Comparison of ENCODE assay signal across 11 cellular contexts in the genomic region with DNA sequence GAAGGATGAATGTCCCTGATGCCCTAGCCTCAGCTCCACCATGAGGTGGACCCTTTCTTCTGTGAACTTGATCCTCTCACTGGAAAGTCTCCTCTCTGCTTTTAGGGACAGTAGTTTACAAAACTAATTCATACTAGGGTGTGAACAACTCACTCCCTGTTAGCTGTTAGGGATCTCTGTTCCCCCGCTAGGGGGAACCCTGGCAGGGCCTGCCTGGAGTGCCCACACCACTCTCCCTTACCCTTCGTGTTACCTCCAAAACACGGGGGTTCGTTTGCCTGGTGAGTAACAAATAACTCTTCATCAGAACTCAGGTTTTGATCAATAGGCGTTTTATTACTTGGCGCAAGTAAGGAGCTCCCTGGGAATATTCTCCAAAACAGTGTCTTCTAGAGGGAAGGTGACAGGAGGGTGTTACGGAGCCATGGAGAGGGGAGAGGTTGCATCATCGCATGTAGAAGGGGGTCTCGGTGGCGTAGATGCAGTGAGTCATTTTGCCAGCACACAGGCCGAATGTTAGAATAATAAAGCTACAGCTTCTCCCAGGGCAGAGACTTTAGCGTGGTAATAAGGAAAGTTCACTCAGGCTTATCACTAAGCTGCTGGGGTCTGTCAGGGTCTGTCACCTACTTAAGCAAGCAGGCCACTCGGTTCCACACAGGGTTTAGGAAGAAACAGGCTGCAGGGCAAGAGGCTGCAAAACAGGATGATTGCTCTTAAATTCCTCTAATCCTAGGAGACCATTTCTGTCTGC. TPM values are rescaled to one million over a fixed set of nuclear protein-coding genes. Genes with fewer than 3 reads are reported as not detected.
DNase-seq lines count a peak whose midpoint lies in the region; ATAC-seq and TF ChIP-seq lines count a peak whose summit lies in the region.
"Had no signal": no experiment of that assay in that cellular context is flagged by ENCODE, and none has a peak within 500 bp of the region (broad histone marks: within the 10 kb centered on the region; RNA-seq: fewer than 3 reads in every experiment).

No MANE protein-coding gene starts in this region.

- TF ChIP-seq CTCF in foreskin fibroblast (IDR thresholded peaks at IDR 0.05; ENCODE audit: low read depth, low read length) = peak; percentile 46

- H3K9ac ChIP-seq in BLaER1 = no peak overlapping the region

- peak; percentile 24 for DNase-seq in RPMI8226
- no peak for DNase-seq in foreskin fibroblast
- peak; percentile 11 for DNase-seq in renal cortical epithelial cell (ENCODE audit: low read depth)
- no peak for DNase-seq in activated CD4-positive, CD25-positive, alpha-beta regulatory T cell (lab: John Stamatoyannopoulos, UW)
- no peak for DNase-seq in DMS53 treated with DMSO at 0.1 percent for 48 hours (lab: John Stamatoyannopoulos, UW; ENCODE audit: unreplicated experiment)
- DNase-seq: CD4-positive, alpha-beta memory T cell; naive thymus-derived CD4-positive, alpha-beta T cell had no signal

- peak overlapping the region; percentile 89 for H3K4me2 ChIP-seq in BLaER1

- H3K36me3 ChIP-seq in BLaER1 = no peaks in the 10 kb centered on the region

- peaks cover 36% of the 10 kb centered on the region for H3K4me1 ChIP-seq in BLaER1

- H3K4me3 ChIP-seq in BLaER1 (no peak overlapping the region), foreskin fibroblast (ENCODE audit: low read depth in 1 of 2, low read length in 2 of 2) (no peak overlapping the region)

- no peaks in the 10 kb centered on the region for H4K20me1 ChIP-seq in BLaER1

- ATAC-seq in GM18511 (IDR thresholded peaks at IDR 0.05; ENCODE audit: unreplicated experiment) (no peak), GM21381 (IDR thresholded peaks at IDR 0.05; ENCODE audit: unreplicated experiment) (no peak)
- ATAC-seq: naive thymus-derived CD4-positive, alpha-beta T cell had no signal

- no peaks in the 10 kb centered on the region for H3K27me3 ChIP-seq in BLaER1

- no peaks in the 10 kb centered on the region for H3K9me3 ChIP-seq in BLaER1

- H3K27ac ChIP-seq in BLaER1 = peak overlapping the region; percentile 82

RNA-seq across cellular contexts. Expression of a gene that starts 45.8 kb away (rescaled TPM):
- 0.85 and 0.87 TPM in 2 replicates for total RNA-seq in renal cortical epithelial cell

RNA-seq across cellular contexts. Expression of a gene that starts 59.6 kb away (rescaled TPM):
- not detected in 2 replicates for total RNA-seq in renal cortical epithelial cell
- total RNA-seq: activated T-helper 1 cell treated with anti-CD3 and anti-CD28 coated beads, Interleukin-12 subunit alpha, Interleukin-12 subunit beta, Interleukin-2, Interleukin-4 antibody, amounts not matched to agents 30 ng/mL and 10 ng/mL and 1 ng/mL, durations not matched to agents 14 hours and 24 hours and 36 hours; CD4-positive, alpha-beta memory T cell; naive thymus-derived CD4-positive, alpha-beta T cell had no signal

Comparison
In these comparisons a context has a peak if more than half of its experiments do, and no peak if none do; other contexts are left out.
1. DNase-seq: peak in RPMI8226 (single experiment) and renal cortical epithelial cell (single experiment); none in foreskin fibroblast (0 of 2), activated CD4-positive, CD25-positive, alpha-beta regulatory T cell (0 of 4) and DMS53 treated with DMSO at 0.1 percent for 48 hours (single experiment).